26 cellular contexts compared by ENCODE assay signal in genomic region chr2:11659866-11660265, GRCh38. TPM values are rescaled to one million over a fixed set of nuclear protein-coding genes. Genes with fewer than 3 reads are reported as not detected.
"Had no signal": no experiment of that assay in that cellular context is flagged by ENCODE, and none has a peak within 500 bp of the region (broad histone marks: within the 10 kb centered on the region; RNA-seq: fewer than 3 reads in every experiment).

No MANE protein-coding gene starts in this region.

- H3K36me3 ChIP-seq: adrenal gland, breast epithelium, WERI-Rb-1 had no signal

- H3K9me3 ChIP-seq: adrenal gland had no signal

- ATAC-seq: activated CD4-positive, CD25-positive, alpha-beta regulatory T cell treated with anti-CD3 and anti-CD28 coated beads, Interleukin-2, amount 50 U/mL, for 24 hours; activated CD8-positive, alpha-beta T cell treated with anti-CD3 and anti-CD28 coated beads for 36 hours; activated T-cell treated with anti-CD3 and anti-CD28 coated beads, Interleukin-2, amount 50 U/mL, for 72 hours; PC-3; T-cell had no signal

- H3K4me1 ChIP-seq: adrenal gland, breast epithelium had no signal

- DNase-seq: activated CD4-positive, alpha-beta T cell treated with anti-CD3 and anti-CD28 coated beads for 4 hours; activated CD8-positive, alpha-beta memory T cell treated with anti-CD3 and anti-CD28 coated beads, Interleukin-2, amount 50 U/mL, for 4 hours; activated CD8-positive, alpha-beta T cell treated with anti-CD3 and anti-CD28 coated beads for 36 hours; activated gamma-delta T cell treated with Interleukin-2 at 50 U/mL for 16 hours; activated naive CD4-positive, alpha-beta T cell treated with anti-CD3 and anti-CD28 coated beads, Interleukin-2, amount 50 U/mL, for 16 hours; activated naive CD8-positive, alpha-beta T cell treated with anti-CD3 and anti-CD28 coated beads, Interleukin-2, amount 10 ng/mL, durations not matched to agents 7 days and 5 days; activated T-cell treated with anti-CD3 and anti-CD28 coated beads, Interleukin-2, amount 50 U/mL, for 72 hours; adrenal gland; anterior cingulate cortex; Kasumi-1; KBM-7; NCI-H1105 treated with DMSO at 0.1 percent for 48 hours; NCI-H1436 treated with DMSO at 0.1 percent for 48 hours; NCI-H187; NCI-H2081; NCI-H446; NCI-H524; PC-3; SIG-M5; T-cell; WERI-Rb-1 had no signal

- H3K4me3 ChIP-seq: adrenal gland, breast epithelium had no signal

- H3K27ac ChIP-seq: adrenal gland, breast epithelium, WERI-Rb-1 had no signal

- FAIRE-seq: RCC 7860 had no signal

RNA-seq across cellular contexts. Expression of gene NTSR2, which starts 10.1 kb away (rescaled TPM):
- total RNA-seq: activated CD8-positive, alpha-beta T cell treated with anti-CD3 and anti-CD28 coated beads for 36 hours; activated naive CD8-positive, alpha-beta T cell treated with anti-CD3 and anti-CD28 coated beads, Interleukin-2, amount 10 ng/mL, durations not matched to agents 7 days and 5 days; activated T-cell treated with anti-CD3 and anti-CD28 coated beads, Interleukin-2, amount 50 U/mL, for 72 hours; activated T-helper 2 cell treated with anti-CD3 and anti-CD28 coated beads, Interferon-gamma antibody, Interleukin-2, Interleukin-4, amounts not matched to agents 10 μg/mL and 5 μg/mL and 100 μg/mL, durations not matched to agents 14 hours and 24 hours and 36 hours; PC-3; T-cell; T-helper 2 cell treated with Interferon-gamma antibody and Interleukin-4, amounts not matched to agents 100 ng/mL and 5 ng/mL, for 36 hours had no signal
